ENCODE assay signal across 8 cellular contexts in the genomic region with DNA sequence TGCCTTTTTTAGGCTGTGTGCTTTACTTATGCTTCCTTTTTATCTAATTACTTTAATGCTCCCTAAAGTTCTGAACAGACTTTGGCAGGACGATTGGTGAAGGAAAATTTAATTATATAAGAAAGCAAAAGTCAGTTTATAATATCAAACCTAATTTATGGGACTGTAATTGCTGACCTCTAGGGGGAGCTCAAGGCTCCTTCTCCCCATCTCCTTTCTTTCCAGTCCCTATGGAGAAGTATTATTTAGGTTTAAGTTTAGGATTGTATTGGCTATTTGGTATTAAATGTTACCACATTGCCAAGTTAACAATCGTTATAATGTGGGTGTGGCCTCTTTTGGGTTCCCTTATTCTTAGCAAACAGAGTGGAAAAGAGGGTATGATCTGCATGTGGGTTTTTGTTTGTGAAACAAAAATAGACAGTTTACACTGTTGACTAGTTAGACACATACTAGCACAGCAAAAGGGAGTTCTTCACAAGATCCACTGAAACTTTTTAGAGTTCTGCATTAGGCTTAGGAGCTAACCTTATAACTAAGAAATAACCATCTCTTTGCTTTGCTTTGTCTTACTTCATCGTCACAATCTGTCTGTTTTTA. TPM values are rescaled to one million over a fixed set of nuclear protein-coding genes. Genes with fewer than 3 reads are reported as not detected.
DNase-seq lines count a peak whose midpoint lies in the region; ATAC-seq and TF ChIP-seq lines count a peak whose summit lies in the region.

No MANE protein-coding gene starts in this region.

- peak; percentile 59 for DNase-seq in COLO829 (ENCODE audit: low spot score)
- DNase-seq in HCEC 1CT: peak; percentile 60
- peak; percentile 5 for DNase-seq in SK-N-DZ (ENCODE audit: low spot score)
- peak; percentile 47 for DNase-seq in foreskin melanocyte
- no peak for DNase-seq in thoracic aorta (ENCODE audit: low spot score)
- no peak for DNase-seq in activated naive CD4-positive, alpha-beta T cell treated with anti-CD3 and anti-CD28 coated beads, Interleukin-2, amount 10 ng/mL, durations not matched to agents 7 days and 5 days
- DNase-seq in activated T-cell treated with anti-CD3 and anti-CD28 coated beads, Interleukin-2, amount 50 U/mL, for 48 hours: no peak

- TF ChIP-seq CTCF in thoracic aorta (IDR thresholded peaks at IDR 0.05): peak; percentile 27

- no peak overlapping the region for H3K27ac ChIP-seq in thoracic aorta

- H3K4me3 ChIP-seq in thoracic aorta: no peak overlapping the region

- CTCF ChIA-PET in activated naive CD4-positive, alpha-beta T cell treated with anti-CD3 and anti-CD28 coated beads, Interleukin-2, amount 10 ng/mL, durations not matched to agents 7 days and 5 days (lab: Charles Lee): interaction anchor here (0.6 to 1.5 kb wide), 5 partner anchors 10 to 511 kb away, joined by 3 to 6 read pairs (median 3); no protein-coding TSS in a partner anchor

- H3K4me1 ChIP-seq in thoracic aorta (ENCODE audit: control insufficient read depth in 1 of 2, low read depth in 2 of 2): no peaks in the 10 kb centered on the region

- no peak overlapping the region for H3K4me3 Mint-ChIP-seq in activated naive CD4-positive, alpha-beta T cell treated with anti-CD3 and anti-CD28 coated beads, Interleukin-2, amount 10 ng/mL, durations not matched to agents 7 days and 5 days

- no peaks in the 10 kb centered on the region for H3K4me1 Mint-ChIP-seq in activated naive CD4-positive, alpha-beta T cell treated with anti-CD3 and anti-CD28 coated beads, Interleukin-2, amount 10 ng/mL, durations not matched to agents 7 days and 5 days

- H3K27me3 Mint-ChIP-seq in activated naive CD4-positive, alpha-beta T cell treated with anti-CD3 and anti-CD28 coated beads, Interleukin-2, amount 10 ng/mL, durations not matched to agents 7 days and 5 days: peaks cover 6% of the 10 kb centered on the region

- H3K36me3 Mint-ChIP-seq in activated naive CD4-positive, alpha-beta T cell treated with anti-CD3 and anti-CD28 coated beads, Interleukin-2, amount 10 ng/mL, durations not matched to agents 7 days and 5 days: no peaks in the 10 kb centered on the region

- H3K9me3 ChIP-seq in thoracic aorta: peaks cover 9% of the 10 kb centered on the region

- ATAC-seq in thoracic aorta (ENCODE audit: insufficient number of reproducible peaks, low FRiP score, low read depth) (no peak), HG03354 (IDR thresholded peaks at IDR 0.05; ENCODE audit: poor library complexity, severe bottlenecking, unreplicated experiment) (no peak)

- H3K36me3 ChIP-seq in thoracic aorta: no peaks in the 10 kb centered on the region

- peaks cover 6% of the 10 kb centered on the region for H3K9me3 Mint-ChIP-seq in activated naive CD4-positive, alpha-beta T cell treated with anti-CD3 and anti-CD28 coated beads, Interleukin-2, amount 10 ng/mL, durations not matched to agents 7 days and 5 days

- no peak overlapping the region for H3K27ac Mint-ChIP-seq in activated naive CD4-positive, alpha-beta T cell treated with anti-CD3 and anti-CD28 coated beads, Interleukin-2, amount 10 ng/mL, durations not matched to agents 7 days and 5 days

- no peaks in the 10 kb centered on the region for H3K27me3 ChIP-seq in thoracic aorta (replicated peaks; ENCODE audit: insufficient read depth)

RNA-seq across cellular contexts. Expression of a gene that starts 48.2 kb away (rescaled TPM):
- polyA plus RNA-seq in SK-N-DZ (2014; cell fraction: cytosol; rRNA removed): 0.06 and 0.09 TPM in 2 replicates
- polyA plus RNA-seq in SK-N-DZ (2014; cell fraction: nucleus; rRNA removed): 0.20 and 0.42 TPM in 2 replicates
- total RNA-seq in thoracic aorta: 1 to 10 TPM in 1 of 2 donors, under 1 TPM in 1; 0.71 to 5.4 TPM

Comparison
In these comparisons a context has a peak if more than half of its experiments do, and no peak if none do; other contexts are left out.
1. DNase-seq: peak in COLO829 (single experiment), HCEC 1CT (single experiment), SK-N-DZ (single experiment) and foreskin melanocyte (single experiment); none in thoracic aorta (single experiment), activated naive CD4-positive, alpha-beta T cell treated with anti-CD3 and anti-CD28 coated beads, Interleukin-2, amount 10 ng/mL, durations not matched to agents 7 days and 5 days (single experiment) and activated T-cell treated with anti-CD3 and anti-CD28 coated beads, Interleukin-2, amount 50 U/mL, for 48 hours (0 of 2).